In genomic region chr6:43369174-43370002, GRCh38 we compare ENCODE assay signal across 8 cellular contexts. TPM values are rescaled to one million over a fixed set of nuclear protein-coding genes. Genes with fewer than 3 reads are reported as not detected.
A peak's percentile ranks its signal among the peaks of the same experiment; 100 is the strongest.
DNase-seq lines count a peak whose midpoint lies in the region; ATAC-seq and TF ChIP-seq lines count a peak whose summit lies in the region.

A gene with protein sequence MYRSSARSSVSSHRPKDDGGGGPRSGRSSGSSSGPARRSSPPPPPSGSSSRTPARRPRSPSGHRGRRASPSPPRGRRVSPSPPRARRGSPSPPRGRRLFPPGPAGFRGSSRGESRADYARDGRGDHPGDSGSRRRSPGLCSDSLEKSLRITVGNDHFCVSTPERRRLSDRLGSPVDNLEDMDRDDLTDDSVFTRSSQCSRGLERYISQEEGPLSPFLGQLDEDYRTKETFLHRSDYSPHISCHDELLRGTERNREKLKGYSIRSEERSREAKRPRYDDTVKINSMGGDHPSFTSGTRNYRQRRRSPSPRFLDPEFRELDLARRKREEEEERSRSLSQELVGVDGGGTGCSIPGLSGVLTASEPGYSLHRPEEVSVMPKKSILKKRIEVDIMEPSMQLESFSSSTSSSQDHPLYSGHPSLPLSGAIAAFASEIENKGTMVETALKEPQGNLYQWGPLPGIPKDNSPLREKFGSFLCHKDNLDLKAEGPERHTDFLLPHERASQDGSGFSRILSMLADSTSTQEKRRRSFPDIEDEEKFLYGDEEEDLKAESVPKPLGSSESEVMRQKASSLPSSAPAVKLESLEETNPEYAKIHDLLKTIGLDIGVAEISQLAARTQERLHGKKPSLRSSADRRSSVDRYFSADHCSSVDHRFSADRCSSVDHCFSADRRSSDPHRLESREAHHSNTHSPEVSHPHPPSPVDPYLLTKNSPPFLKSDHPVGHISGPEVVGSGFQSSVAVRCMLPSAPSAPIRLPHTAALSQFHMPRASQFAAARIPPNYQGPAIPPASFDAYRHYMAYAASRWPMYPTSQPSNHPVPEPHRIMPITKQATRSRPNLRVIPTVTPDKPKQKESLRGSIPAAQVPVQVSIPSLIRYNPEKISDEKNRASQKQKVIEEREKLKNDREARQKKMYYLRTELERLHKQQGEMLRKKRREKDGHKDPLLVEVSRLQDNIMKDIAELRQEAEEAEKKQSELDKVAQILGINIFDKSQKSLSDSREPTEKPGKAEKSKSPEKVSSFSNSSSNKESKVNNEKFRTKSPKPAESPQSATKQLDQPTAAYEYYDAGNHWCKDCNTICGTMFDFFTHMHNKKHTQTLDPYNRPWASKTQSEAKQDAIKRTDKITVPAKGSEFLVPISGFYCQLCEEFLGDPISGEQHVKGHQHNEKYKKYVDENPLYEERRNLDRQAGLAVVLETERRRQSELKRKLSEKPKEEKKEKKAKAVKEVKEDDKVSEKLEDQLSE (N-terminal part only) (minus strand): TSS chr6:43369647. CDS start chr6:43369365, 282 bp downstream.

- peak within 1 kb of the TSS; percentile 85 for H3K27ac ChIP-seq in PC-9

- no peaks in the 10 kb centered on the region for H4K20me1 ChIP-seq in PC-9 (ENCODE audit: insufficient read depth)

- CTCF ChIA-PET in PC-9 (lab: Charles Lee) = interaction anchor here (0.5 to 0.7 kb wide), 5 partner anchors 13 to 139 kb away, joined by 3 to 4 read pairs (median 3); no protein-coding TSS in a partner anchor

- H3K9me3 ChIP-seq in PC-9 (ENCODE audit: insufficient read depth, low read depth) = no peaks in the 10 kb centered on the region

- DNase-seq in DMS153 (lab: John Stamatoyannopoulos, UW) (peak; percentile 95), KBM-7 (peak; percentile 99), PC-9 (peak; percentile 86 to 96), activated T-cell treated with anti-CD3 and anti-CD28 coated beads for 48 hours (ENCODE audit: low read depth) (peak; percentile 92), epithelial cell of proximal tubule (ENCODE audit: low read depth) (peak; percentile 35), mucosa of gallbladder (ENCODE audit: low spot score) (peak; percentile 96)
- DNase-seq in stimulated activated CD8-positive, alpha-beta memory T cell treated with anti-CD3 and anti-CD28 coated beads, Interleukin-4, amount 100 ng/mL, for 24 hours (ENCODE audit: low read depth) = peak; percentile 93

- TF ChIP-seq CTCF in PC-9 (conservative IDR thresholded peaks at IDR 0.05) (no peak), epithelial cell of proximal tubule (conservative IDR thresholded peaks at IDR 0.05; ENCODE audit: low read depth, low read length) (no peak)

- H3K4me2 ChIP-seq in PC-9 = peak within 1 kb of the TSS; percentile 87

- POLR2A ChIA-PET in PC-9 (lab: Charles Lee; ENCODE audit: unreplicated experiment) = interaction anchor here (0.6 to 1.0 kb wide), 7 partner anchors 68 to 966 kb away, joined by 3 to 10 read pairs (median 6); no protein-coding TSS in a partner anchor

- 0 out of 2 replicates have a peak, but pooled peaks cover 5% of the 10 kb centered on the region for H3K79me2 ChIP-seq in PC-9 (ENCODE audit: low read depth)

- peak within 1 kb of the TSS; percentile 97 for H2AFZ ChIP-seq in PC-9

- H3K27me3 ChIP-seq in PC-9 (ENCODE audit: insufficient read depth, low read depth) = no peaks in the 10 kb centered on the region

- intact Hi-C loops in PC-9 (cut with micrococcal nuclease; ENCODE audit: unreplicated experiment) = loop anchor here (5.0 kb wide), 2 partner anchors 58 to 197 kb away; partner anchors contain the start of genes ABCC10 and SRF

- peaks cover 7% of the 10 kb centered on the region; the same call in 1 of the 2 replicates for H3K36me3 ChIP-seq in PC-9 (ENCODE audit: low read depth)

- in situ Hi-C loops in KBM-7 (cut with MboI; ENCODE audit: low pct_unique_long_range_greater_than_20kb, low sequenced_read_pairs) = no loop called here

- peak; percentile 67 for ATAC-seq in GM21717 (IDR thresholded peaks at IDR 0.05; ENCODE audit: unreplicated experiment)

- no peaks in the 10 kb centered on the region for H3K9me2 ChIP-seq in PC-9 (ENCODE audit: insufficient read depth)

- H3K4me3 ChIP-seq in PC-9 (peak within 1 kb of the TSS; percentile 71), epithelial cell of proximal tubule (ENCODE audit: low read depth, low read length) (peak within 1 kb of the TSS; percentile 68)

- peaks cover 34% of the 10 kb centered on the region for H3K4me1 ChIP-seq in PC-9 (replicated peaks; ENCODE audit: insufficient read depth)

- no TSS peak for BruUV-seq in PC-9 (replicated peaks; lab: Mats Ljungman, UMichigan)

- H3F3A ChIP-seq in PC-9 (ENCODE audit: insufficient read depth, low read depth) = peaks cover 12% of the 10 kb centered on the region

RNA-seq across cellular contexts. Expression of the gene that starts here (rescaled TPM):
- total RNA-seq in PC-9 (2021) (14.9 and 17.1 TPM in 2 replicates), epithelial cell of proximal tubule (7.5 and 7.7 TPM in 2 replicates), mucosa of gallbladder (20.9 TPM)

Comparison
In these comparisons a context has a peak if more than half of its experiments do, and no peak if none do; other contexts are left out.
1. Peak in every context shown above with its lines: DNase-seq, ATAC-seq, H3K4me3 ChIP-seq and H3K27ac ChIP-seq.
2. DNase-seq: peak in every context shown above with its lines; median percentile 99 in KBM-7; 96 in mucosa of gallbladder; 95 in DMS153; 93 in stimulated activated CD8-positive, alpha-beta memory T cell treated with anti-CD3 and anti-CD28 coated beads, Interleukin-4, amount 100 ng/mL, for 24 hours; 92 in activated T-cell treated with anti-CD3 and anti-CD28 coated beads for 48 hours; 91 in PC-9; 35 in epithelial cell of proximal tubule.